In the genomic region with DNA sequence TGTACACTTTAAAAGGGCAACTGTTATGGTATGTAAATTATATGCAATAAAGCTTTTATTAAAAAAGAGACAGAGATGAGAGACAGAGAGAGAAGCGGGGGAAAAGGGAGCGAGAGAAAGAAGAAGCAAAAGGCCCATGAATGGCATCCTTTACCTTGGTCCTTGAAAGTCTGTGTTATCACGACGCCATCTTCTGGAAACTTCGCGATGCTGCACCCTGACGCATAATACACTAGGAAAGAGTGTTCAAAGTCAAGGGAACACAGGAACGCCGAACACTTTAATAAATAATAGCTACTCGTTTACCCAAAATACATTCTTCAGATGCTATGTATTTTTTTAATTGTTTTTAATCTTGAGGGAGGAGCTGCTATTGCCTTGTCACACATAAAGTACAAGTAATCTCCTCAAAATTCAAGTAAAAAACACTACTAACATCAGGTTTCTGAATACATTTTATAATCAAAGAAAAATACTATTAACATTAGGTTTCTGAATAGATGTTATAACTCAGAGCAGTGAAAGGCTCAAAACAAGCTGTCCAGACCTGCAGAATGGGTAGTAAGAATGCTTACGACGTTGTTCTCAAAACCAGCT, we compare ENCODE assay signal across 8 cellular contexts. TPM values are rescaled to one million over a fixed set of nuclear protein-coding genes. Genes with fewer than 3 reads are reported as not detected.
DNase-seq lines count a peak whose midpoint lies in the region; ATAC-seq lines count a peak whose summit lies in the region.

No MANE protein-coding gene starts in this region.

- DNase-seq in Right ventricle myocardium inferior (ENCODE audit: missing footprints) (no peak), cardiac septum (ENCODE audit: low spot score) (no peak), NCI-H2029 treated with DMSO at 0.1 percent for 48 hours (lab: John Stamatoyannopoulos, UW) (peak; percentile 4), glomerular visceral epithelial cell (ENCODE audit: extremely low spot score) (peak; percentile 41), posterior cingulate gyrus (peak in 7 of 10 donors; percentile 62 to 93 (median 74))
- DNase-seq in activated CD4-positive, alpha-beta T cell treated with anti-CD3 and anti-CD28 coated beads, Interleukin-2, amount 50 U/mL, for 48 hours: peak; percentile 30 to 55

- intact Hi-C loops in Right ventricle myocardium inferior (cut with DNase I): no loop called here
- intact Hi-C loops in cardiac septum (cut with DNase I): loop anchor here (2.0 kb wide), 1 partner anchor 109 kb away; no protein-coding TSS in a partner anchor
- intact Hi-C loops in posterior cingulate gyrus (cut with DNase I): loop anchor here (1.0 kb wide), 2 partner anchors 98 to 109 kb away; no protein-coding TSS in a partner anchor

- ATAC-seq in Right ventricle myocardium inferior: peak; percentile 42
- no peak for ATAC-seq in GM18498 (IDR thresholded peaks at IDR 0.05; ENCODE audit: unreplicated experiment)
- no peak for ATAC-seq in HG03025 (IDR thresholded peaks at IDR 0.05; ENCODE audit: low FRiP score, unreplicated experiment)

RNA-seq across cellular contexts. Expression of a gene that starts 23.0 kb away (rescaled TPM):
- total RNA-seq in Right ventricle myocardium inferior (3.1 TPM), cardiac septum (not detected)

RNA-seq across cellular contexts. Expression of a gene that starts 51.1 kb away (rescaled TPM):
- total RNA-seq in Right ventricle myocardium inferior (70.2 TPM), cardiac septum (53.2 TPM)

Comparison
In these comparisons a context has a peak if more than half of its experiments do, and no peak if none do; other contexts are left out.
1. DNase-seq: peak in NCI-H2029 treated with DMSO at 0.1 percent for 48 hours (single experiment), activated CD4-positive, alpha-beta T cell treated with anti-CD3 and anti-CD28 coated beads, Interleukin-2, amount 50 U/mL, for 48 hours (2 of 2), glomerular visceral epithelial cell (single experiment) and posterior cingulate gyrus (7 of 10); none in Right ventricle myocardium inferior (single experiment) and cardiac septum (single experiment).